Comparison of ENCODE assay signal across 1 cellular context in genomic region chr1:15941044-15941840, GRCh38.
TF ChIP-seq lines count a peak whose summit lies in the region.

No MANE protein-coding gene starts in this region.

TF ChIP-seq in HepG2, 621 proteins besides CTCF, POLR2A, EP300 and RAD21 (continued from another document):
- 0 out of 2 replicates have a peak, but pooled peaks have one; percentile 24 for TF ChIP-seq ZNF280B (CRISPR knock-in tag; IDR thresholded peaks at IDR 0.05; ENCODE audit: borderline replicate concordance)
- no peak for TF ChIP-seq PCBP2 (optimal IDR thresholded peaks at IDR 0.05; ENCODE audit: low read depth, low read length, poor library complexity, severe bottlenecking)
- no peak for TF ChIP-seq ZNF431 (CRISPR knock-in tag; IDR thresholded peaks at IDR 0.05; ENCODE audit: borderline replicate concordance, low read depth)
- no peak for TF ChIP-seq ZNF160 (CRISPR knock-in tag; IDR thresholded peaks at IDR 0.05)
- TF ChIP-seq ZNF225 (CRISPR knock-in tag; IDR thresholded peaks at IDR 0.05), result no peak
- 0 out of 2 replicates have a peak, but pooled peaks have one; percentile 58 for TF ChIP-seq SSRP1 (CRISPR knock-in tag; IDR thresholded peaks at IDR 0.05)
- TF ChIP-seq NONO (IDR thresholded peaks at IDR 0.05), result no peak
- no peak for TF ChIP-seq NONO (CRISPR knock-in tag; conservative IDR thresholded peaks at IDR 0.05)
- TF ChIP-seq RAD51 (IDR thresholded peaks at IDR 0.05; ENCODE audit: borderline replicate concordance), result no peak
- no peak for TF ChIP-seq ZNF672 (CRISPR knock-in tag; IDR thresholded peaks at IDR 0.05)
- TF ChIP-seq ZHX2 (IDR thresholded peaks at IDR 0.05; ENCODE audit: low read depth), result no peak
- no peak for TF ChIP-seq ZHX2 (CRISPR knock-in tag; IDR thresholded peaks at IDR 0.05; ENCODE audit: borderline replicate concordance)
- TF ChIP-seq, protein P1, sequence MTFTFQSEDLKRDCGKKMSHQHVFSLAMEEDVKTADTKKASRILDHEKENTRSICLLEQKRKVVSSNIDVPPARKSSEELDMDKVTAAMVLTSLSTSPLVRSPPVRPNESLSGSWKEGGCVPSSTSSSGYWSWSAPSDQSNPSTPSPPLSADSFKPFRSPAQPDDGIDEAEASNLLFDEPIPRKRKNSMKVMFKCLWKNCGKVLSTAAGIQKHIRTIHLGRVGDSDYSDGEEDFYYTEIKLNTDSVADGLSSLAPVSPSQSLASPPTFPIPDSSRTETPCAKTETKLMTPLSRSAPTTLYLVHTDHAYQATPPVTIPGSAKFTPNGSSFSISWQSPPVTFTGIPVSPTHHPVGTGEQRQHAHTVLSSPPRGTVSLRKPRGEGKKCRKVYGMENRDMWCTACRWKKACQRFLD (CRISPR knock-in tag; IDR thresholded peaks at IDR 0.05; ENCODE audit: borderline replicate concordance), result no peak
- TF ChIP-seq POLR2G (IDR thresholded peaks at IDR 0.05; ENCODE audit: low read depth, low read length), result peak; percentile 1; the same call in 1 of the 2 replicates
- TF ChIP-seq MYPOP (CRISPR knock-in tag; IDR thresholded peaks at IDR 0.05), result no peak
- TF ChIP-seq AGO2 (optimal IDR thresholded peaks at IDR 0.05; ENCODE audit: low read depth, low read length), result peak; percentile 82
